12 cellular contexts compared by ENCODE assay signal in the genomic region with DNA sequence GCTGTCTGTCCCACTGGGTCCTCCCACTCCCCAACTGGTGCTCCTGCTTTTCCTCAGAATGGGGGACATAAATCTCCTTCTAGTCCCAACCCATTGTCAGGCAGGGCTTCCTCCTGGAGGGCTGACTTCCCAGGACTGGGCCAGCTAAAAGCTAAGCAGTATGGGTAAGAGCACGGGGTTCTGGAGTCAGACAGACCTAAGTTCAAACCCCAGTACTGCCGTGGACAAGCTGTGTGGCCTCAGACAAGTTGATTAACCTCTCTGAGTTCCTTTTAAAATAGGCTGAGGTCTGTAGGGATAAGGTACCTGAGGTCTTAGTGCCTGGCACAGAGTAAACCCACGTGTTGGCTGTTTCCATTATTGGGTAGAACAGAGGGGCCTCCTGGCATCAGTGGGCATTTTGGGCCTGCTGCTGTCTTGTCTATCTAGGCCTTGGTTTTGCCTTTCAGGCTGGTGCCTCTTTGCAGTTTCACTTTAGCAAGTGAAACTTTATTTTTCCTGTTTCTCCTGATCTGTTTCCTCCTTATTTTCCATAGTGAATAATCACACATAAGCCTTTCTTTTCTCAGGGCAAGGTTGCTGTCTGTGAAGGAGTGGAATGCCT.
DNase-seq lines count a peak whose midpoint lies in the region; ATAC-seq and TF ChIP-seq lines count a peak whose summit lies in the region.
"Had no signal": no experiment of that assay in that cellular context is flagged by ENCODE, and none has a peak within 500 bp of the region (broad histone marks: within the 10 kb centered on the region; RNA-seq: fewer than 3 reads in every experiment).

No MANE protein-coding gene starts in this region.

- H3K27me3 ChIP-seq in CD4-positive, CD25-positive, alpha-beta regulatory T cell (ENCODE audit: control insufficient read depth, insufficient read depth, low read length) = no peaks in the 10 kb centered on the region
- H3K27me3 ChIP-seq in ovary = no peaks in the 10 kb centered on the region

- H3K4me1 ChIP-seq in CD4-positive, CD25-positive, alpha-beta regulatory T cell (ENCODE audit: control insufficient read depth, insufficient read depth, low read length, poor library complexity, severe bottlenecking) = peaks cover 67% of the 10 kb centered on the region
- no peaks in the 10 kb centered on the region for H3K4me1 ChIP-seq in ovary (ENCODE audit: insufficient read depth)
- H3K4me1 ChIP-seq: HAP-1 had no signal

- peak overlapping the region; percentile 48 to 84 (median 79) for H3K4me3 Mint-ChIP-seq in CD4-positive, CD25-positive, alpha-beta regulatory T cell
- peak overlapping the region; percentile 41 for H3K4me3 Mint-ChIP-seq in activated T-helper 2 cell treated with anti-CD3 and anti-CD28 coated beads, Interferon-gamma antibody, Interleukin-2, Interleukin-4, amounts not matched to agents 10 μg/mL and 5 μg/mL and 100 μg/mL, durations not matched to agents 14 hours and 24 hours and 36 hours (ENCODE audit: low read depth)
- peak overlapping the region; percentile 51 for H3K4me3 Mint-ChIP-seq in natural killer cell

- H3K27ac Mint-ChIP-seq in CD4-positive, CD25-positive, alpha-beta regulatory T cell = peak overlapping the region; percentile 92 to 99 (median 96)
- H3K27ac Mint-ChIP-seq in activated T-helper 2 cell treated with anti-CD3 and anti-CD28 coated beads, Interferon-gamma antibody, Interleukin-2, Interleukin-4, amounts not matched to agents 10 μg/mL and 5 μg/mL and 100 μg/mL, durations not matched to agents 14 hours and 24 hours and 36 hours = peak overlapping the region; percentile 81
- H3K27ac Mint-ChIP-seq in natural killer cell = peak overlapping the region; percentile 22 to 80

- peaks cover 0 to 2% (median 0%) of the 10 kb centered on the region in 7 donors for H3K9me3 Mint-ChIP-seq in CD4-positive, CD25-positive, alpha-beta regulatory T cell
- H3K9me3 Mint-ChIP-seq in activated T-helper 2 cell treated with anti-CD3 and anti-CD28 coated beads, Interferon-gamma antibody, Interleukin-2, Interleukin-4, amounts not matched to agents 10 μg/mL and 5 μg/mL and 100 μg/mL, durations not matched to agents 14 hours and 24 hours and 36 hours = no peaks in the 10 kb centered on the region
- no peaks in the 10 kb centered on the region for H3K9me3 Mint-ChIP-seq in natural killer cell

- H3K4me3 ChIP-seq in CD4-positive, CD25-positive, alpha-beta regulatory T cell (ENCODE audit: low read depth, low read length) = peak overlapping the region; percentile 54
- H3K4me3 ChIP-seq in ovary = no peak overlapping the region
- H3K4me3 ChIP-seq: HAP-1 had no signal

- no peak for TF ChIP-seq EP300 in ovary (IDR thresholded peaks at IDR 0.05)

- H3K27ac ChIP-seq in CD4-positive, CD25-positive, alpha-beta regulatory T cell (ENCODE audit: insufficient read depth, low read length, poor library complexity, severe bottlenecking) = peak overlapping the region; percentile 80
- H3K27ac ChIP-seq in ovary = no peak overlapping the region

- no peaks in the 10 kb centered on the region for H3K9me3 ChIP-seq in CD4-positive, CD25-positive, alpha-beta regulatory T cell (ENCODE audit: control insufficient read depth in 2 of 2, low read length in 2 of 2)
- no peaks in the 10 kb centered on the region for H3K9me3 ChIP-seq in ovary
- H3K9me3 ChIP-seq: HAP-1 had no signal

- peaks cover 5% of the 10 kb centered on the region for H3K36me3 Mint-ChIP-seq in CD4-positive, CD25-positive, alpha-beta regulatory T cell
- H3K36me3 Mint-ChIP-seq in activated T-helper 2 cell treated with anti-CD3 and anti-CD28 coated beads, Interferon-gamma antibody, Interleukin-2, Interleukin-4, amounts not matched to agents 10 μg/mL and 5 μg/mL and 100 μg/mL, durations not matched to agents 14 hours and 24 hours and 36 hours (ENCODE audit: low read depth) = peaks cover 7% of the 10 kb centered on the region
- H3K36me3 Mint-ChIP-seq in natural killer cell = no peaks in the 10 kb centered on the region

- ATAC-seq in CD4-positive, CD25-positive, alpha-beta regulatory T cell (ENCODE audit: low read depth in 2 of 2) = no peak
- ATAC-seq in GM19372 (IDR thresholded peaks at IDR 0.05; ENCODE audit: low read depth, unreplicated experiment) (peak; percentile 12), natural killer cell (no peak)
- ATAC-seq: SK-N-SH treated with all-trans-retinoic acid at 6 μM for 48 hours had no signal

- WGBS in ovary, 3 donors = 51 to 59% (median 58%) methylated on average over 3 of the region's 3 CpGs

- TF ChIP-seq POLR2A in ovary (IDR thresholded peaks at IDR 0.05) = no peak

- no peaks in the 10 kb centered on the region for H3K36me3 ChIP-seq in CD4-positive, CD25-positive, alpha-beta regulatory T cell (ENCODE audit: control insufficient read depth, insufficient read depth, low read length)
- H3K36me3 ChIP-seq in ovary = no peaks in the 10 kb centered on the region
- H3K36me3 ChIP-seq: HAP-1 had no signal

- H3K4me1 Mint-ChIP-seq in CD4-positive, CD25-positive, alpha-beta regulatory T cell = peaks cover 29 to 98% (median 75%) of the 10 kb centered on the region in 4 donors
- peaks cover 57% of the 10 kb centered on the region for H3K4me1 Mint-ChIP-seq in activated T-helper 2 cell treated with anti-CD3 and anti-CD28 coated beads, Interferon-gamma antibody, Interleukin-2, Interleukin-4, amounts not matched to agents 10 μg/mL and 5 μg/mL and 100 μg/mL, durations not matched to agents 14 hours and 24 hours and 36 hours (ENCODE audit: low read depth)
- H3K4me1 Mint-ChIP-seq in natural killer cell = peaks cover 74 to 87% of the 10 kb centered on the region in 2 donors

- H3K27me3 Mint-ChIP-seq in CD4-positive, CD25-positive, alpha-beta regulatory T cell = no peaks in the 10 kb centered on the region
- no peaks in the 10 kb centered on the region for H3K27me3 Mint-ChIP-seq in activated T-helper 2 cell treated with anti-CD3 and anti-CD28 coated beads, Interferon-gamma antibody, Interleukin-2, Interleukin-4, amounts not matched to agents 10 μg/mL and 5 μg/mL and 100 μg/mL, durations not matched to agents 14 hours and 24 hours and 36 hours (ENCODE audit: low read depth)
- no peaks in the 10 kb centered on the region for H3K27me3 Mint-ChIP-seq in natural killer cell (ENCODE audit: low read depth in 2 of 2)

- intact Hi-C loops in activated T-helper 2 cell treated with anti-CD3 and anti-CD28 coated beads, Interferon-gamma antibody, Interleukin-2, Interleukin-4, amounts not matched to agents 10 μg/mL and 5 μg/mL and 100 μg/mL, durations not matched to agents 14 hours and 24 hours and 36 hours (cut with micrococcal nuclease) = loop anchor here (2.0 to 5.0 kb wide), 2 partner anchors 62 to 70 kb away; no protein-coding TSS in a partner anchor
- intact Hi-C loops in natural killer cell (cut with micrococcal nuclease) (loop anchor here (5.0 kb wide), 1 partner anchor 148 kb away; no protein-coding TSS in a partner anchor), ovary (cut with DNase I) (no loop called here)

- peak in 1 of 3 donors; percentile 51 for DNase-seq in CD4-positive, CD25-positive, alpha-beta regulatory T cell
- DNase-seq in activated T-helper 2 cell treated with anti-CD3 and anti-CD28 coated beads, Interferon-gamma antibody, Interleukin-2, Interleukin-4, amounts not matched to agents 10 μg/mL and 5 μg/mL and 100 μg/mL, durations not matched to agents 14 hours and 24 hours and 36 hours (ENCODE audit: low spot score) = no peak
- no peak for DNase-seq in natural killer cell
- no peak for DNase-seq in NCI-H2227 (lab: John Stamatoyannopoulos, UW; ENCODE audit: unreplicated experiment)
- DNase-seq in NCI-H510A treated with DMSO at 0.1 percent for 48 hours (lab: John Stamatoyannopoulos, UW) = no peak
- DNase-seq in ovary = no peak
- DNase-seq in DMS 273 (lab: John Stamatoyannopoulos, UW; ENCODE audit: unreplicated experiment) = no peak
- DNase-seq: NCI-H2107, retina had no signal

- no peak for TF ChIP-seq CTCF in natural killer cell (IDR thresholded peaks at IDR 0.05)
- no peak for TF ChIP-seq CTCF in ovary (IDR thresholded peaks at IDR 0.05)

Comparison
In these comparisons a context has a peak if more than half of its experiments do, and no peak if none do; other contexts are left out.
1. intact Hi-C loops: an anchor here in activated T-helper 2 cell treated with anti-CD3 and anti-CD28 coated beads, Interferon-gamma antibody, Interleukin-2, Interleukin-4, amounts not matched to agents 10 μg/mL and 5 μg/mL and 100 μg/mL, durations not matched to agents 14 hours and 24 hours and 36 hours (2.0 to 5.0 kb wide) and natural killer cell (5.0 kb wide); none called in ovary.